2 cellular contexts compared by ENCODE assay signal in genomic region chr12:14743061-14743460, GRCh38.
TF ChIP-seq lines count a peak whose summit lies in the region.

No MANE protein-coding gene starts in this region.

TF ChIP-seq in HepG2, 621 proteins besides CTCF, POLR2A, EP300 and RAD21:
- TF ChIP-seq ARHGAP35 (CRISPR knock-in tag; IDR thresholded peaks at IDR 0.05; ENCODE audit: borderline replicate concordance) (no peak), FOXA1 (IDR thresholded peaks at IDR 0.05) (no peak), FOXA1 (CRISPR knock-in tag; IDR thresholded peaks at IDR 0.05) (no peak), SOX6 (IDR thresholded peaks at IDR 0.05) (no peak), SOX6 (CRISPR knock-in tag; IDR thresholded peaks at IDR 0.05) (no peak), ZNF850 (CRISPR knock-in tag; conservative IDR thresholded peaks at IDR 0.05) (peak; percentile 99)

TF ChIP-seq in K562, 482 proteins besides CTCF, POLR2A, EP300 and RAD21:
- no peak for TF ChIP-seq MTF1 (CRISPR knock-in tag; IDR thresholded peaks at IDR 0.05; ENCODE audit: borderline replicate concordance)
- no peak for TF ChIP-seq HNRNPLL (IDR thresholded peaks at IDR 0.05; ENCODE audit: low read depth, low read length, poor library complexity, severe bottlenecking)
- peak; percentile 60; the same call in 1 of the 2 replicates for TF ChIP-seq HLTF (IDR thresholded peaks at IDR 0.05)
TF ChIP-seq in K562: peak in this region for 1.
